ENCODE assay signal across 8 cellular contexts in the genomic region with DNA sequence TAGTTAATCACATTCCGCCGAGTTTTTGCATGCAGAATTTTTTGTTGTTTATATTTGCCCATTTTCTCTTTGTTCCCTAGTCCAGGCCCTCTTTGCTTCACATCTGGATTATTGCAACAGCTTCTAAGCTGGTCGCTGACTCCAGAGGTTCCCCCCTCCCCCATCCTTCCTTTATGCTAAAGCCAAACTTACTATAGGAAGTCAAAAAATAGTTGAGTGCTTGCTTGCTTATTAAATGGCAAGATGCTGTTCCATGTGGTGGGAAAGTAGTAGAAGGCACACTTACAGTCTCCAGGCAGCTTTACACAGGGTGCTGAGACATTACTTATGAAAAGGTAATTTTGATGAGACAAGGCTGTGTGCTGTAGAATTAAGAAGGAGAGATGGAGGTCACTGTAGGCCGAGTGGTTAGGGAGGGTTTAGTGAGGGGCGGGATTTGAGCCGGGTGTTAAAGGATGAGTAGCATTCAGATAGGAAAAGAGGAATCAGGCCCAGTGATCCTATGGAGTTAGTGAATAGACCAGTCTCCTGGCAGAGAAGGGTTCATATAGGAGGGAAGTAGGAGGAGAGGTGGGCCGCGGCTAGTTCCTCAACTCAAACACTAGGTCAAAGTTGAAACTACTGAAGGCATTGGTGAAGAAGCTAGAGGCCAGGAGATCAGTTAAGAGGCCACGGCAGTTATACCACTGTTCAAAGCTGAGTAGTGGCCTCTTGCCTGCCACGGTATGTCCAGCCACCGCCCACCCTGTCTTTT. TPM values are rescaled to one million over a fixed set of nuclear protein-coding genes. Genes with fewer than 3 reads are reported as not detected.
DNase-seq lines count a peak whose midpoint lies in the region; ATAC-seq and TF ChIP-seq lines count a peak whose summit lies in the region.

No MANE protein-coding gene starts in this region.

- H3K4me3 Mint-ChIP-seq in activated naive CD4-positive, alpha-beta T cell treated with anti-CD3 and anti-CD28 coated beads, Interleukin-2, amount 10 ng/mL, durations not matched to agents 7 days and 5 days = peak overlapping the region; percentile 84
- H3K4me3 Mint-ChIP-seq in activated T-helper 17 cell treated with anti-CD3 and anti-CD28 coated beads, Interleukin-2, amount 50 U/mL, for 72 hours = peak overlapping the region; percentile 81

- H3K4me1 Mint-ChIP-seq in activated naive CD4-positive, alpha-beta T cell treated with anti-CD3 and anti-CD28 coated beads, Interleukin-2, amount 10 ng/mL, durations not matched to agents 7 days and 5 days = peaks cover 27% of the 10 kb centered on the region
- H3K4me1 Mint-ChIP-seq in activated T-helper 17 cell treated with anti-CD3 and anti-CD28 coated beads, Interleukin-2, amount 50 U/mL, for 72 hours = peaks cover 18% of the 10 kb centered on the region

- no peaks in the 10 kb centered on the region for H3K9me3 Mint-ChIP-seq in activated naive CD4-positive, alpha-beta T cell treated with anti-CD3 and anti-CD28 coated beads, Interleukin-2, amount 10 ng/mL, durations not matched to agents 7 days and 5 days
- H3K9me3 Mint-ChIP-seq in activated T-helper 17 cell treated with anti-CD3 and anti-CD28 coated beads, Interleukin-2, amount 50 U/mL, for 72 hours = no peaks in the 10 kb centered on the region

- H3K27me3 Mint-ChIP-seq in activated naive CD4-positive, alpha-beta T cell treated with anti-CD3 and anti-CD28 coated beads, Interleukin-2, amount 10 ng/mL, durations not matched to agents 7 days and 5 days = peaks cover 26% of the 10 kb centered on the region
- no peaks in the 10 kb centered on the region for H3K27me3 Mint-ChIP-seq in activated T-helper 17 cell treated with anti-CD3 and anti-CD28 coated beads, Interleukin-2, amount 50 U/mL, for 72 hours

- H3K36me3 Mint-ChIP-seq in activated naive CD4-positive, alpha-beta T cell treated with anti-CD3 and anti-CD28 coated beads, Interleukin-2, amount 10 ng/mL, durations not matched to agents 7 days and 5 days = peaks cover 22% of the 10 kb centered on the region
- H3K36me3 Mint-ChIP-seq in activated T-helper 17 cell treated with anti-CD3 and anti-CD28 coated beads, Interleukin-2, amount 50 U/mL, for 72 hours (ENCODE audit: low read depth) = peaks cover 19% of the 10 kb centered on the region

- peak overlapping the region; percentile 78 for H3K27ac Mint-ChIP-seq in activated naive CD4-positive, alpha-beta T cell treated with anti-CD3 and anti-CD28 coated beads, Interleukin-2, amount 10 ng/mL, durations not matched to agents 7 days and 5 days
- H3K27ac Mint-ChIP-seq in activated T-helper 17 cell treated with anti-CD3 and anti-CD28 coated beads, Interleukin-2, amount 50 U/mL, for 72 hours = peak overlapping the region; percentile 77

- no peak for TF ChIP-seq EP300 in suprapubic skin (IDR thresholded peaks at IDR 0.05)

- CTCF ChIA-PET in activated naive CD4-positive, alpha-beta T cell treated with anti-CD3 and anti-CD28 coated beads, Interleukin-2, amount 10 ng/mL, durations not matched to agents 7 days and 5 days (lab: Charles Lee) = no interaction called here

- TF ChIP-seq CTCF in suprapubic skin (IDR thresholded peaks at IDR 0.05) = no peak
- no peak for TF ChIP-seq CTCF in lower leg skin (IDR thresholded peaks at IDR 0.05)

- H3K4me1 ChIP-seq in iPS-18a (ENCODE audit: control insufficient read depth, low read depth, low read length) (peaks cover 19% of the 10 kb centered on the region), suprapubic skin (peaks cover 39% of the 10 kb centered on the region)

- H3K36me3 ChIP-seq in iPS-18a (ENCODE audit: control insufficient read depth, low read depth, low read length) = peaks cover 17% of the 10 kb centered on the region
- peaks cover 11% of the 10 kb centered on the region for H3K36me3 ChIP-seq in suprapubic skin

- peak; percentile 28 for DNase-seq in activated naive CD4-positive, alpha-beta T cell treated with anti-CD3 and anti-CD28 coated beads, Interleukin-2, amount 10 ng/mL, durations not matched to agents 7 days and 5 days
- no peak for DNase-seq in activated naive CD4-positive, alpha-beta T cell treated with anti-CD3 and anti-CD28 coated beads, Interleukin-2, amount 50 U/mL, for 16 hours
- DNase-seq in suprapubic skin (ENCODE audit: low spot score in 2 of 2) (no peak), lower leg skin (ENCODE audit: low spot score in 2 of 2) (no peak), NCI-H2171 (lab: John Stamatoyannopoulos, UW) (no peak), head of caudate nucleus (no peak)

- no peak for ATAC-seq in activated T-helper 17 cell treated with anti-CD3 and anti-CD28 coated beads, Interleukin-2, amount 50 U/mL, for 72 hours (replicated peaks)

- 33% methylated on average over 11 of the region's 11 CpGs for WGBS in suprapubic skin
- WGBS in lower leg skin, 2 donors = 30 to 31% methylated on average over 11 of the region's 11 CpGs

- peak overlapping the region; percentile 1 for H3K9ac ChIP-seq in iPS-18a (ENCODE audit: low read length)

- TF ChIP-seq POLR2A in suprapubic skin (IDR thresholded peaks at IDR 0.05) = no peak
- TF ChIP-seq POLR2A in lower leg skin (IDR thresholded peaks at IDR 0.05) = no peak

- H3K27ac ChIP-seq in iPS-18a (ENCODE audit: low read length) (no peak overlapping the region), suprapubic skin (peak overlapping the region; percentile 91)

- intact Hi-C loops in lower leg skin (cut with DNase I; ENCODE audit: low total_unique reads) (no loop called here), head of caudate nucleus (cut with DNase I) (no loop called here)

- H3K9me3 ChIP-seq in iPS-18a (ENCODE audit: control insufficient read depth, low read depth, low read length) = no peaks in the 10 kb centered on the region
- no peaks in the 10 kb centered on the region for H3K9me3 ChIP-seq in suprapubic skin

- peaks cover 9% of the 10 kb centered on the region for H3K27me3 ChIP-seq in iPS-18a (ENCODE audit: control insufficient read depth, insufficient read depth, low read length)
- no peaks in the 10 kb centered on the region for H3K27me3 ChIP-seq in suprapubic skin

- H3K4me3 ChIP-seq in iPS-18a (ENCODE audit: low read length) (peak overlapping the region; percentile 72), suprapubic skin (peak overlapping the region; percentile 97), lower leg skin (ENCODE audit: low read depth, poor library complexity, severe bottlenecking) (no peak overlapping the region)

RNA-seq across cellular contexts. Expression of gene ZBTB34, which starts 1.4 kb away (rescaled TPM):
- total RNA-seq in activated T-helper 17 cell treated with anti-CD3 and anti-CD28 coated beads, Interleukin-2, amount 50 U/mL, for 72 hours = 1 to 10 TPM; 5.0 to 7.8 TPM
- total RNA-seq in suprapubic skin = 10 to 100 TPM; 10.8 to 15.9 (median 13.0) TPM
- 10 to 100 TPM; 12.0 to 13.8 (median 13.1) TPM for total RNA-seq in lower leg skin

RNA-seq across cellular contexts. Expression of gene RALGPS1, which starts 52.7 kb away (rescaled TPM):
- 1 to 10 TPM; 2.3 to 3.4 TPM for total RNA-seq in activated T-helper 17 cell treated with anti-CD3 and anti-CD28 coated beads, Interleukin-2, amount 50 U/mL, for 72 hours
- total RNA-seq in suprapubic skin = 10 to 100 TPM; 14.8 to 86.7 (median 21.4) TPM
- total RNA-seq in lower leg skin = 10 to 100 TPM in 3 of 4 donors, 1 to 10 TPM in 1; 7.3 to 22.4 (median 15.4) TPM

RNA-seq across cellular contexts. Expression of gene ZBTB43, which starts 57.0 kb away (rescaled TPM):
- total RNA-seq in activated T-helper 17 cell treated with anti-CD3 and anti-CD28 coated beads, Interleukin-2, amount 50 U/mL, for 72 hours = 10 to 100 TPM; 27.4 to 31.3 TPM
- 10 to 100 TPM; 21.2 to 46.1 (median 32.2) TPM for total RNA-seq in suprapubic skin
- total RNA-seq in lower leg skin = 100 to 1,000 TPM in 1 of 4 donors, 10 to 100 TPM in 3; 26.9 to 153 (median 35.6) TPM
